In the genomic region with DNA sequence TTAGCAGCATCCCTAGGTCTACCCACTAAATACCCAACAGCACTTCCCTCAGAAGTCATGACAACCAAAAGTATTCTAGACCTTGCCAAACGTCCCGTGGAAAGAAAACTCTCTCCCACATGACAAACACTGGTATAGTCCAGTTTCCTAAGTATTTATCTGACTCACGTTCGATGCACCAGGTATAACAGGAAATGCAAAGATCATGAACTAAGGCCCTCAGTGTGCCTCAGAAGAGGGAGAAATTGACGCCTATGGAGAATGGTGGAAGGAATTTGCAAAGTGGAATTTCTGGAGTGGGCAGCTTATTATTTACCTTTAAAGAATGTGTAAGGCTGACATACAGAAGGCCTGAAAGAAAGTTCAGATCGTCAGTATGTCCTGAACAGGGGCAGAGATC, we compare ENCODE assay signal across 33 cellular contexts.
"Had no signal": no experiment of that assay in that cellular context is flagged by ENCODE, and none has a peak within 500 bp of the region (broad histone marks: within the 10 kb centered on the region; RNA-seq: fewer than 3 reads in every experiment).

No MANE protein-coding gene starts in this region.

- DNase-seq: activated effector memory CD4-positive, alpha-beta T cell treated with anti-CD3 and anti-CD28 coated beads, Interleukin-2, amount 50 U/mL, for 16 hours; activated effector memory CD4-positive, alpha-beta T cell treated with Interleukin-2 at 50 U/mL for 16 hours; activated gamma-delta T cell; activated gamma-delta T cell treated with Interleukin-2 at 50 U/mL for 16 hours; activated naive CD4-positive, alpha-beta T cell; activated naive CD4-positive, alpha-beta T cell treated with anti-CD3 and anti-CD28 coated beads for 36 hours; activated naive CD4-positive, alpha-beta T cell treated with anti-CD3 and anti-CD28 coated beads, Interleukin-2, amount 10 ng/mL, durations not matched to agents 7 days and 5 days; activated naive CD4-positive, alpha-beta T cell treated with anti-CD3 and anti-CD28 coated beads, Interleukin-2, amount 50 U/mL, for 16 hours; activated naive CD4-positive, alpha-beta T cell treated with Interleukin-2 at 50 U/mL for 16 hours; activated naive CD8-positive, alpha-beta T cell treated with anti-CD3 and anti-CD28 coated beads for 36 hours; activated naive CD8-positive, alpha-beta T cell treated with anti-CD3 and anti-CD28 coated beads, Interleukin-2, amount 10 ng/mL, durations not matched to agents 7 days and 5 days; activated naive CD8-positive, alpha-beta T cell treated with anti-CD3 and anti-CD28 coated beads, Interleukin-2, amount 50 U/mL, for 24 hours; activated T-cell treated with anti-CD3 and anti-CD28 coated beads, Interleukin-2, amount 50 U/mL, for 1 hour; activated T-cell treated with anti-CD3 and anti-CD28 coated beads, Interleukin-2, amount 50 U/mL, for 24 hours; activated T-cell treated with anti-CD3 and anti-CD28 coated beads, Interleukin-2, amount 50 U/mL, for 4 hours; activated T-cell treated with anti-CD3 and anti-CD28 coated beads, Interleukin-2, amount 50 U/mL, for 48 hours; activated T-cell treated with anti-CD3 and anti-CD28 coated beads, Interleukin-2, amount 50 U/mL, for 72 hours; adrenal gland; amniotic stem cell; amygdala; anterior cingulate cortex; aorta; body of pancreas; brain microvascular endothelial cell; caudate nucleus; central memory CD4-positive, alpha-beta T cell; cerebellar nuclear complex had no signal

- H3K36me3 ChIP-seq: adrenal gland, ascending aorta, brain microvascular endothelial cell, breast epithelium, cardiac muscle cell had no signal

- ATAC-seq: activated naive CD4-positive, alpha-beta T cell treated with anti-CD3 and anti-CD28 coated beads, Interleukin-2, amount 50 U/mL, for 72 hours; activated naive CD8-positive, alpha-beta T cell treated with anti-CD3 and anti-CD28 coated beads, Interleukin-2, amount 50 U/mL, for 24 hours; activated T-cell treated with anti-CD3 and anti-CD28 coated beads, Interleukin-2, amount 50 U/mL, for 4 hours; activated T-cell treated with anti-CD3 and anti-CD28 coated beads, Interleukin-2, amount 50 U/mL, for 72 hours; activated T-helper 17 cell treated with anti-CD3 and anti-CD28 coated beads, Interleukin-2, amount 50 U/mL, for 72 hours; body of pancreas had no signal

- H3K4me3 ChIP-seq: adrenal gland, ascending aorta, body of pancreas, breast epithelium, cardiac muscle cell had no signal

- FAIRE-seq: astrocyte had no signal

- H3K27me3 ChIP-seq: adrenal gland, ascending aorta, body of pancreas, brain microvascular endothelial cell, breast epithelium, cardiac muscle cell had no signal
